Comparison of ENCODE assay signal across 8 cellular contexts in the genomic region with DNA sequence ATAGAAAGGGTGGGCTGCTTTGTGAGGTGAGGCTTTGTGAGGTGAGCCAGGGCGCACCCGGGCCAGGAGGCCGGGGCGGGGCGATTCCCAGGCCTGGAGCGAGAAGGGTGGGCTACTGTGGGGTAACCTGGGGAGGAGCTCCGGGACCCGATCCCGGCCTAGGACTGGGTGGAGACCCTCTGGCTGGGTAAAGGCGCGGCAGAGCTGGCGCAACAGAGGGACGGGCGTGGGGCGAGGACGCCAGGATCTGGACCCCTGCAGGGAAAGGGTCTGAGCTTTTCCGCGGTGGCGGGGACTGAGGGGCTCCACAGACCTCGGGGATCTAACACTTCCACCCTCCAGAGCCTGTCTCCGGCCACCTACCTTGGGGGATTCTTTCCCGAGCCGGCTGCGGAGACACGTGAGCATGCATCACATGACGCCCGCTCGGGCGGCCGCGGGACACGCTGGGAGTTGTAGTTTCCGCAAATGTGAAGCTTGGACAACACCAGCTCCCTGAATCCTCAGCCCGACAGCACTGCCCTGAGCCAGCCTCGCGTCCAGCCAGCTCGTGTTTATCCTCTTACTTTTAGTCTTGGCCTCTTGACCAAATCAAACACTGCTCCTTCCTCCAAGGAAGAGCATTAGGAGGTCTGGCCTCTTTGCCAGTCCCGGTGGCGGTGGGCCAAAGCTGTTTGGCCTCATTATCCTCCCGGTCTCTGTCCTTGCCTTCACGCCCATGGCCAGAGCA.
A peak's percentile ranks its signal among the peaks of the same experiment; 100 is the strongest.
DNase-seq lines count a peak whose midpoint lies in the region; ATAC-seq and TF ChIP-seq lines count a peak whose summit lies in the region.

A gene with protein sequence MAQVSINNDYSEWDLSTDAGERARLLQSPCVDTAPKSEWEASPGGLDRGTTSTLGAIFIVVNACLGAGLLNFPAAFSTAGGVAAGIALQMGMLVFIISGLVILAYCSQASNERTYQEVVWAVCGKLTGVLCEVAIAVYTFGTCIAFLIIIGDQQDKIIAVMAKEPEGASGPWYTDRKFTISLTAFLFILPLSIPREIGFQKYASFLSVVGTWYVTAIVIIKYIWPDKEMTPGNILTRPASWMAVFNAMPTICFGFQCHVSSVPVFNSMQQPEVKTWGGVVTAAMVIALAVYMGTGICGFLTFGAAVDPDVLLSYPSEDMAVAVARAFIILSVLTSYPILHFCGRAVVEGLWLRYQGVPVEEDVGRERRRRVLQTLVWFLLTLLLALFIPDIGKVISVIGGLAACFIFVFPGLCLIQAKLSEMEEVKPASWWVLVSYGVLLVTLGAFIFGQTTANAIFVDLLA (minus strand): TSS at position 417 of the 730 bp plus-strand sequence. CDS start 4,644 bp downstream, outside the sequence.

- H3K4me3 ChIP-seq in astrocyte of the spinal cord (ENCODE audit: low read depth, low read length) (peak within 1 kb of the TSS; percentile 79), retinal pigment epithelial cell (ENCODE audit: low read length) (peak within 1 kb of the TSS; percentile 99)

- in situ Hi-C loops in GM13977 (cut with MboI; ENCODE audit: low pct_unique_long_range_greater_than_20kb, low sequenced_read_pairs, unreplicated experiment) (no loop called here), astrocyte of the spinal cord (cut with HindIII; ENCODE audit: low sequenced_read_pairs) (no loop called here)

- DNase-seq in GM13977 (ENCODE audit: low spot score) (peak; percentile 91), NCI-H1105 (lab: John Stamatoyannopoulos, UW) (peak; percentile 50), T1000 (lab: John Stamatoyannopoulos, UW) (peak; percentile 54), astrocyte of the spinal cord (ENCODE audit: low read depth, low spot score) (peak; percentile 80), hypothalamus (lab: John Stamatoyannopoulos, UW) (peak; percentile 29 to 91 (median 80)), retinal pigment epithelial cell (ENCODE audit: low read depth) (peak; percentile 37), GF-D8 (lab: John Stamatoyannopoulos, UW) (no peak)

- TF ChIP-seq CTCF in GM13977 (IDR thresholded peaks at IDR 0.05; ENCODE audit: extremely low read depth, insufficient read depth, missing control alignments) = no peak
- no peak for TF ChIP-seq CTCF in astrocyte of the spinal cord (IDR thresholded peaks at IDR 0.05; ENCODE audit: low read depth, low read length)
- no peak for TF ChIP-seq CTCF in retinal pigment epithelial cell (conservative IDR thresholded peaks at IDR 0.05; ENCODE audit: low read depth, low read length)

- ATAC-seq in HG02623 (IDR thresholded peaks at IDR 0.05; ENCODE audit: unreplicated experiment) = peak; percentile 99
